Comparison of ENCODE assay signal across 15 cellular contexts in genomic region chr10:125340871-125341270, GRCh38.
"Had no signal": no experiment of that assay in that cellular context is flagged by ENCODE, and none has a peak within 500 bp of the region (broad histone marks: within the 10 kb centered on the region; RNA-seq: fewer than 3 reads in every experiment).

No MANE protein-coding gene starts in this region.

- H3K36me3 ChIP-seq: cardiac muscle cell, esophagus squamous epithelium, left lung, neutrophil, tibial artery had no signal

- H3K9me3 ChIP-seq: esophagus squamous epithelium, left lung, neutrophil, tibial artery had no signal

- H3K27ac ChIP-seq: cardiac muscle cell, esophagus squamous epithelium, hepatocyte, left lung, neutrophil, parathyroid adenoma, tibial artery had no signal

- H3K27me3 ChIP-seq: cardiac muscle cell, hepatocyte, left lung, tibial artery had no signal

- DNase-seq: activated CD4-positive, alpha-beta T cell treated with anti-CD3 and anti-CD28 coated beads, Interleukin-2, amount 10 ng/mL, durations not matched to agents 7 days and 5 days; activated CD4-positive, CD25-positive, alpha-beta regulatory T cell; activated CD8-positive, alpha-beta memory T cell treated with anti-CD3 and anti-CD28 coated beads, Interleukin-2, amount 50 U/mL, for 48 hours; activated naive CD8-positive, alpha-beta T cell treated with anti-CD3 and anti-CD28 coated beads for 36 hours; anterior cingulate cortex; esophagus squamous epithelium; left lung; naive thymus-derived CD8-positive, alpha-beta T cell; retina; stimulated activated CD4-positive, alpha-beta T cell treated with anti-CD3 and anti-CD28 coated beads, Interleukin-2, amount 100 ng/mL, for 48 hours; tibial artery had no signal

- H3K4me1 ChIP-seq: esophagus squamous epithelium, left lung, parathyroid adenoma, tibial artery had no signal

- H3K4me3 ChIP-seq: cardiac muscle cell, esophagus squamous epithelium, hepatocyte, left lung, tibial artery had no signal
